8 cellular contexts compared by ENCODE assay signal in the genomic region with DNA sequence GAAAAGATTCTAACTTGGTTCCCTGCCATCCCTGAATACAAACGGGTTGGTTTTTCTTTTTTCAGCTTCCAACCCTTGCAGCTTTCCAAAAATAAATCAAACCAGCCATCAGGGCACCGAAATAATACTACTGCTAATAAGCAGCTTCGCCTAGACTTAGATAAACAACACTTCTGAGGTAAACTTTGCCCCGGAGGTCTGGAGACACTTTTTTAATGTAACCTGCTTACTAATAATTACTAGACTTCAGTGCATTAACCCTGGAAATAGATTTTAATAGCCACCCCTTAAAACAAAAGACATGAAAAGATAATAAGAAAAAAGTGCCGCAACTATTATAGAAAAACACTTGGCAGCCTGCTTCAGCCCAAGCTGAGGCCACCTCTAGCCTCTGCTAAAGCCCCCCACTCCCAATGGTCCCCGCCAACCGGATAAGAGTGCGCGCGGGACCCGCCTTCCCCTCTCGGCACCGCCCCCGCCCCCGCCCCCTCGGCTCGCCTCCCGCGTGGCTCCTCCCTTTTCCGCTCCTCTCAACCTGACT. TPM values are rescaled to one million over a fixed set of nuclear protein-coding genes. Genes with fewer than 3 reads are reported as not detected.
DNase-seq lines count a peak whose midpoint lies in the region; ATAC-seq, FAIRE-seq and TF ChIP-seq lines count a peak whose summit lies in the region.

No MANE protein-coding gene starts in this region.

- DNase-seq in stimulated activated naive CD8-positive, alpha-beta T cell treated with anti-CD3 and anti-CD28 coated beads, Interleukin-15, Interleukin-2, amounts not matched to agents 100 U/mL and 50 U/mL, for 24 hours = no peak
- DNase-seq in mammary epithelial cell (no peak), SK-N-DZ (ENCODE audit: low spot score) (no peak), urothelium cell line (ENCODE audit: low spot score) (no peak), epidermal melanocyte (ENCODE audit: insufficient read length, low spot score) (no peak), HUDEP-2 (lab: John Stamatoyannopoulos, UW; ENCODE audit: unreplicated experiment in 76 of 76) (no peak)

- no peaks in the 10 kb centered on the region for H4K20me1 ChIP-seq in mammary epithelial cell (ENCODE audit: insufficient read depth, low read length)

- in situ Hi-C loops in mammary epithelial cell (cut with MboI; ENCODE audit: low sequenced_read_pairs in 2 of 2) = loop anchor here (5.0 kb wide), 2 partner anchors 68 to 112 kb away; no protein-coding TSS in a partner anchor

- H3K36me3 ChIP-seq in mammary epithelial cell (ENCODE audit: insufficient read depth, low read length) = peaks cover 19% of the 10 kb centered on the region
- H3K36me3 ChIP-seq in muscle layer of colon (ENCODE audit: insufficient read depth, low read length) = peaks cover 3% of the 10 kb centered on the region

- H2AFZ ChIP-seq in mammary epithelial cell (ENCODE audit: low read depth, low read length) = no peak overlapping the region

- H3K27me3 Mint-ChIP-seq in stimulated activated naive CD8-positive, alpha-beta T cell treated with anti-CD3 and anti-CD28 coated beads, Interleukin-15, Interleukin-2, amounts not matched to agents 100 ng/mL and 50 ng/mL, for 24 hours = no peaks in the 10 kb centered on the region

- H3K9me3 Mint-ChIP-seq in stimulated activated naive CD8-positive, alpha-beta T cell treated with anti-CD3 and anti-CD28 coated beads, Interleukin-15, Interleukin-2, amounts not matched to agents 100 ng/mL and 50 ng/mL, for 24 hours = no peaks in the 10 kb centered on the region

- peaks cover 35% of the 10 kb centered on the region for H3K79me2 ChIP-seq in mammary epithelial cell (ENCODE audit: insufficient read depth, low read length)

- peak overlapping the region; percentile 83 for H3K4me2 ChIP-seq in mammary epithelial cell (ENCODE audit: insufficient read depth, low read depth, low read length)

- peak overlapping the region; percentile 47 to 69 (median 50) for H3K4me3 ChIP-seq in mammary epithelial cell (replicated peaks in 1 of 3; ENCODE audit: insufficient read depth in 1 of 3, low read depth in 2 of 3, low read length in 3 of 3)
- peak overlapping the region in 1 of 2 donors; percentile 83 for H3K4me3 ChIP-seq in muscle layer of colon (ENCODE audit: low read depth in 1 of 2, low read length in 2 of 2)

- FAIRE-seq in urothelium cell line (lab: Jason Lieb, UNC) = no peak

- H3K4me1 ChIP-seq in mammary epithelial cell (ENCODE audit: insufficient read depth, low read length) = peaks cover 30% of the 10 kb centered on the region
- peaks cover 15% of the 10 kb centered on the region for H3K4me1 ChIP-seq in muscle layer of colon (ENCODE audit: insufficient read depth, low read length)

- H3K4me1 Mint-ChIP-seq in stimulated activated naive CD8-positive, alpha-beta T cell treated with anti-CD3 and anti-CD28 coated beads, Interleukin-15, Interleukin-2, amounts not matched to agents 100 ng/mL and 50 ng/mL, for 24 hours (ENCODE audit: low read depth) = peaks cover 43% of the 10 kb centered on the region

- peak overlapping the region; percentile 96 for H3K4me3 Mint-ChIP-seq in stimulated activated naive CD8-positive, alpha-beta T cell treated with anti-CD3 and anti-CD28 coated beads, Interleukin-15, Interleukin-2, amounts not matched to agents 100 ng/mL and 50 ng/mL, for 24 hours

- CTCF ChIA-PET in mammary epithelial cell (lab: Charles Lee; ENCODE audit: low non-redundant PET) = interaction anchor here (0.6 to 1.2 kb wide), 6 partner anchors 31 to 149 kb away, joined by 3 to 14 read pairs (median 5); no protein-coding TSS in a partner anchor

- H3K27ac ChIP-seq in mammary epithelial cell (ENCODE audit: insufficient read depth, low read depth, low read length) (peak overlapping the region; percentile 97), muscle layer of colon (ENCODE audit: low read depth, low read length) (peak overlapping the region; percentile 86)

- TF ChIP-seq CTCF in mammary epithelial cell (conservative IDR thresholded peaks at IDR 0.05 in 1 of 2, IDR thresholded peaks at IDR 0.05 in 1 of 2; ENCODE audit: extremely low read depth in 1 of 2, insufficient read depth in 1 of 2, low read depth in 1 of 2, low read length in 2 of 2) = no peak

- peak overlapping the region; percentile 92 for H3K9ac ChIP-seq in mammary epithelial cell (ENCODE audit: insufficient read depth, low read length)
- no peak overlapping the region for H3K9ac ChIP-seq in muscle layer of colon (ENCODE audit: low read length)

- dilution Hi-C loops in mammary epithelial cell (cut with HindIII; ENCODE audit: low sequenced_read_pairs) = loop anchor here (5.0 kb wide), 2 partner anchors 52 to 102 kb away; no protein-coding TSS in a partner anchor

- H3K9me3 ChIP-seq in mammary epithelial cell (replicated peaks; ENCODE audit: insufficient read depth, low read length) (no peaks in the 10 kb centered on the region), muscle layer of colon (ENCODE audit: low read length) (no peaks in the 10 kb centered on the region)

- peaks cover 30% of the 10 kb centered on the region for H3K36me3 Mint-ChIP-seq in stimulated activated naive CD8-positive, alpha-beta T cell treated with anti-CD3 and anti-CD28 coated beads, Interleukin-15, Interleukin-2, amounts not matched to agents 100 ng/mL and 50 ng/mL, for 24 hours (ENCODE audit: low read depth)

- H3K27ac Mint-ChIP-seq in stimulated activated naive CD8-positive, alpha-beta T cell treated with anti-CD3 and anti-CD28 coated beads, Interleukin-15, Interleukin-2, amounts not matched to agents 100 ng/mL and 50 ng/mL, for 24 hours = peak overlapping the region; percentile 89

- no peak for ATAC-seq in stimulated activated naive CD8-positive, alpha-beta T cell treated with anti-CD3 and anti-CD28 coated beads, Interleukin-15, Interleukin-2, amounts not matched to agents 100 U/mL and 50 U/mL, for 24 hours

- WGBS in mammary epithelial cell (ENCODE audit: low coverage, missing lambda C conversion rate) = 5% methylated on average over 6 of the region's 20 CpGs

- TSS peak; percentile 65 for BruUV-seq in mammary epithelial cell (replicated peaks; lab: Mats Ljungman, UMichigan)

- H3K27me3 ChIP-seq in mammary epithelial cell (ENCODE audit: insufficient read depth, low read length) (no peaks in the 10 kb centered on the region), muscle layer of colon (ENCODE audit: control insufficient read depth in 1 of 2, insufficient read depth in 2 of 2, low read length in 2 of 2) (no peaks in the 10 kb centered on the region)

- intact Hi-C loops in mammary epithelial cell (cut with micrococcal nuclease) = loop anchor here (1.0 to 2.0 kb wide), 2 partner anchors 58 to 114 kb away; no protein-coding TSS in a partner anchor

RNA-seq across cellular contexts. Expression of gene GADD45A, which starts 0.4 kb away (rescaled TPM):
- 100 to 1,000 TPM; 119 to 371 TPM for total RNA-seq in mammary epithelial cell
- 75.5 TPM for polyA plus RNA-seq in mammary epithelial cell
- 27.2 TPM for polyA minus RNA-seq in mammary epithelial cell
- polyA plus RNA-seq in SK-N-DZ (2014; cell fraction: cytosol; rRNA removed) = 21.2 and 29.5 TPM in 2 replicates
- 57.2 and 60.1 TPM in 2 replicates for polyA plus RNA-seq in SK-N-DZ (2014; cell fraction: nucleus; rRNA removed)
